ENCODE assay signal across 8 cellular contexts in the genomic region with DNA sequence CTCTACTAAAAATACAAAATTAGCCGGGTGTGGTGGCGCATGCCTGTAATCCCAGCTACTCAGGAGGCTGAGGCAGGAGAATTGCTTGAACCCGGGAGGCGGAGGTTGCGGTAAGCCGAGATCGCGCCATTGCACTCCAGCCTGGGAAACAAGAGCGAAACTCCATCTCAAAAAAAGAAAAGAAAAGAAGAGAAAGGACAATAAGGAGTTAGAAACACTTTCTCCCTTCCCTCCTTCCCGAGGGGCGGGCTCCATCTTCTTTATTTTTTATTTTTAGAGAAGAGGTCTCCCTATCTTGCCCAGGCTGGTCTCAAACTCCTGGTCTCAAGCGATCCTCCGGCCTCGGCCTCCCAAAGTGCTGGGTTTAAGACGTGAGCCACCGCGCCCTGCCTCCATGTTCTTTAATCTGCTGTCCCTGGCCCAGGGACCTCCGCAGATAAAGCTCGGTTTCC. TPM values are rescaled to one million over a fixed set of nuclear protein-coding genes. Genes with fewer than 3 reads are reported as not detected.
DNase-seq lines count a peak whose midpoint lies in the region; TF ChIP-seq lines count a peak whose summit lies in the region.
"Not testable (repeated sequence)": the region's sequence is repeated elsewhere in the genome, so short reads cannot be mapped to it uniquely, and the experiment has no call there.

No MANE protein-coding gene starts in this region.

- H4K20me1 ChIP-seq in Loucy (ENCODE audit: insufficient read depth, low read length, poor library complexity, severe bottlenecking), result not testable (repeated sequence)

- H3K4me2 ChIP-seq in Loucy (ENCODE audit: low read depth, low read length, poor library complexity, severe bottlenecking), result peak overlapping the region; percentile 66

- TF ChIP-seq POLR2A in breast epithelium (IDR thresholded peaks at IDR 0.05); sigmoid colon (IDR thresholded peaks at IDR 0.05); vagina (IDR thresholded peaks at IDR 0.05): not testable (repeated sequence)

- DNase-seq in GM06990 (ENCODE audit: extremely low read depth, insufficient read length); activated CD4-positive, alpha-beta memory T cell treated with anti-CD3 and anti-CD28 coated beads, Interleukin-2, amount 10 ng/mL, durations not matched to agents 7 days and 5 days; breast epithelium (ENCODE audit: low spot score in 2 of 2); fibroblast of villous mesenchyme (ENCODE audit: low read depth); mesothelial cell of epicardium (ENCODE audit: low spot score in 2 of 2, unreplicated experiment in 2 of 2); sigmoid colon; vagina (ENCODE audit: extremely low spot score in 2 of 2): not testable (repeated sequence)

- H3K27ac ChIP-seq in breast epithelium, result peak overlapping the region; percentile 94 to 99
- H3K27ac ChIP-seq in sigmoid colon, result peak overlapping the region; percentile 90 to 94 (median 93)
- peak overlapping the region; percentile 96 for H3K27ac ChIP-seq in vagina

- H3K9me3 ChIP-seq in Loucy (ENCODE audit: insufficient read depth, low read depth, low read length); breast epithelium; sigmoid colon; vagina: not testable (repeated sequence)

- peak overlapping the region; percentile 72 for H3K9ac ChIP-seq in Loucy (ENCODE audit: low read depth, low read length, poor library complexity, severe bottlenecking)

- WGBS in sigmoid colon, 2 donors, result 70 to 82% methylated on average over 19 of the region's 19 CpGs

- H3F3A ChIP-seq in Loucy (ENCODE audit: low read depth), result not testable (repeated sequence)

- H3K9me2 ChIP-seq in Loucy (replicated peaks; ENCODE audit: low read depth, low read length), result not testable (repeated sequence)

- not testable (repeated sequence) for H3K36me3 ChIP-seq in GM06990 (ENCODE audit: control insufficient read depth, insufficient read depth, low read length); Loucy (ENCODE audit: insufficient read depth, low read length); breast epithelium; sigmoid colon; vagina

- peak overlapping the region; percentile 58 for H3K4me3 ChIP-seq in GM06990 (replicated peaks; ENCODE audit: low read depth, low read length)
- H3K4me3 ChIP-seq in Loucy (ENCODE audit: low read length, poor library complexity, severe bottlenecking), result peak overlapping the region; percentile 61
- H3K4me3 ChIP-seq in breast epithelium, result peak overlapping the region; percentile 52 to 89 (median 77)
- peak overlapping the region; percentile 35 for H3K4me3 ChIP-seq in fibroblast of villous mesenchyme (ENCODE audit: low read depth, low read length)
- H3K4me3 ChIP-seq in sigmoid colon, result peak overlapping the region; percentile 57 to 83 (median 66)
- peak overlapping the region; percentile 48 to 59 for H3K4me3 ChIP-seq in vagina

- POLR2A ChIA-PET in activated CD4-positive, alpha-beta memory T cell treated with anti-CD3 and anti-CD28 coated beads, Interleukin-2, amount 10 ng/mL, durations not matched to agents 7 days and 5 days (lab: Charles Lee), result interaction anchor here (0.7 to 23.5 kb wide), 27 partner anchors 10 to 950 kb away, joined by 3 to 448 read pairs (median 8); a partner anchor contains a TSS

- not testable (repeated sequence) for H3K79me2 ChIP-seq in Loucy (ENCODE audit: insufficient read depth, low read length)

- H3K4me1 Mint-ChIP-seq in activated CD4-positive, alpha-beta memory T cell treated with anti-CD3 and anti-CD28 coated beads, Interleukin-2, amount 10 ng/mL, durations not matched to agents 7 days and 5 days, result peaks cover 77% of the 10 kb centered on the region
- peaks cover 23% of the 10 kb centered on the region for H3K4me1 Mint-ChIP-seq in mesothelial cell of epicardium

- CTCF ChIA-PET in activated CD4-positive, alpha-beta memory T cell treated with anti-CD3 and anti-CD28 coated beads, Interleukin-2, amount 10 ng/mL, durations not matched to agents 7 days and 5 days (lab: Charles Lee), result interaction anchor here (0.6 to 2.6 kb wide), 17 partner anchors 8 to 49 kb away, joined by 3 to 17 read pairs (median 6); a partner anchor contains a TSS

- peak overlapping the region; percentile 73 for H3K4me3 Mint-ChIP-seq in activated CD4-positive, alpha-beta memory T cell treated with anti-CD3 and anti-CD28 coated beads, Interleukin-2, amount 10 ng/mL, durations not matched to agents 7 days and 5 days
- peak overlapping the region; percentile 69 for H3K4me3 Mint-ChIP-seq in mesothelial cell of epicardium

- not testable (repeated sequence) for H3K9me3 Mint-ChIP-seq in activated CD4-positive, alpha-beta memory T cell treated with anti-CD3 and anti-CD28 coated beads, Interleukin-2, amount 10 ng/mL, durations not matched to agents 7 days and 5 days; mesothelial cell of epicardium

- intact Hi-C loops in breast epithelium (cut with DNase I; ENCODE audit: low total_unique reads); vagina (cut with DNase I): not testable (repeated sequence)
- intact Hi-C loops in sigmoid colon (cut with DNase I), result loop anchor here (2.0 kb wide), 1 partner anchor 22 kb away; no protein-coding TSS in a partner anchor

- not testable (repeated sequence) for TF ChIP-seq EP300 in sigmoid colon (IDR thresholded peaks at IDR 0.05)

- not testable (repeated sequence) for H3K27me3 Mint-ChIP-seq in activated CD4-positive, alpha-beta memory T cell treated with anti-CD3 and anti-CD28 coated beads, Interleukin-2, amount 10 ng/mL, durations not matched to agents 7 days and 5 days; mesothelial cell of epicardium (ENCODE audit: low read depth)

- H3K36me3 Mint-ChIP-seq in activated CD4-positive, alpha-beta memory T cell treated with anti-CD3 and anti-CD28 coated beads, Interleukin-2, amount 10 ng/mL, durations not matched to agents 7 days and 5 days (ENCODE audit: low read depth), result peaks cover 12% of the 10 kb centered on the region
- H3K36me3 Mint-ChIP-seq in mesothelial cell of epicardium, result not testable (repeated sequence)

- not testable (repeated sequence) for H2AFZ ChIP-seq in Loucy (ENCODE audit: low read length)

- not testable (repeated sequence) for H3K27me3 ChIP-seq in GM06990 (replicated peaks; ENCODE audit: control insufficient read depth, insufficient read depth, low read length); Loucy (ENCODE audit: insufficient read depth, low read length, poor library complexity, severe bottlenecking); breast epithelium; sigmoid colon; vagina

- H3K4me1 ChIP-seq in Loucy (ENCODE audit: insufficient read depth, low read length, poor library complexity, severe bottlenecking) (peaks cover 67% of the 10 kb centered on the region), sigmoid colon (peaks cover 0 to 17% (median 11%) of the 10 kb centered on the region in 4 donors), vagina (peaks cover 22% of the 10 kb centered on the region)
- H3K4me1 ChIP-seq in breast epithelium, result not testable (repeated sequence)

- TF ChIP-seq CTCF in GM06990 (IDR thresholded peaks at IDR 0.05; ENCODE audit: insufficient read depth, low read length, poor library complexity, severe bottlenecking); Loucy (conservative IDR thresholded peaks at IDR 0.05; ENCODE audit: low read length); breast epithelium (IDR thresholded peaks at IDR 0.05); fibroblast of villous mesenchyme (IDR thresholded peaks at IDR 0.05; ENCODE audit: insufficient read depth, low read depth, low read length); mesothelial cell of epicardium (IDR thresholded peaks at IDR 0.05; ENCODE audit: unreplicated experiment); sigmoid colon (IDR thresholded peaks at IDR 0.05); vagina (IDR thresholded peaks at IDR 0.05): not testable (repeated sequence)

- peak overlapping the region; percentile 97 for H3K27ac Mint-ChIP-seq in activated CD4-positive, alpha-beta memory T cell treated with anti-CD3 and anti-CD28 coated beads, Interleukin-2, amount 10 ng/mL, durations not matched to agents 7 days and 5 days
- peak overlapping the region; percentile 50 for H3K27ac Mint-ChIP-seq in mesothelial cell of epicardium

RNA-seq across cellular contexts. Expression of a gene that starts 23.1 kb away (rescaled TPM):
- 100 to 1,000 TPM; 475 to 481 TPM for total RNA-seq in activated CD4-positive, alpha-beta memory T cell treated with anti-CD3 and anti-CD28 coated beads, Interleukin-2, amount 10 ng/mL, durations not matched to agents 7 days and 5 days
- total RNA-seq in breast epithelium (100 to 1,000 TPM; 183 to 555 (median 341) TPM), fibroblast of villous mesenchyme (88.5 and 325 TPM in 2 replicates), mesothelial cell of epicardium (61.6 to 62.5 TPM (median 61.9 TPM) in 3 replicates), sigmoid colon (100 to 1,000 TPM in 2 of 4 donors, 10 to 100 TPM in 2; 77.2 to 202 (median 133) TPM), vagina (1,063 TPM)
- polyA plus RNA-seq in sigmoid colon, result 100 to 1,000 TPM in 1 of 3 donors, 10 to 100 TPM in 2; 71.5 to 413 (median 85.3) TPM

RNA-seq across cellular contexts. Expression of a gene that starts 57.9 kb away (rescaled TPM):
- 10 to 100 TPM; 23.8 to 26.7 TPM for total RNA-seq in activated CD4-positive, alpha-beta memory T cell treated with anti-CD3 and anti-CD28 coated beads, Interleukin-2, amount 10 ng/mL, durations not matched to agents 7 days and 5 days
- total RNA-seq in breast epithelium (10 to 100 TPM; 38.4 to 48.1 (median 38.7) TPM), fibroblast of villous mesenchyme (32.5 and 32.8 TPM in 2 replicates), mesothelial cell of epicardium (31.4 to 35.3 TPM (median 32.1 TPM) in 3 replicates), sigmoid colon (10 to 100 TPM; 22.4 to 38.5 (median 30.0) TPM), vagina (29.7 TPM)
- 10 to 100 TPM in 2 of 3 donors, 1 to 10 TPM in 1; 9.5 to 28.7 (median 15.6) TPM for polyA plus RNA-seq in sigmoid colon
